18 cellular contexts compared by ENCODE assay signal in the genomic region with DNA sequence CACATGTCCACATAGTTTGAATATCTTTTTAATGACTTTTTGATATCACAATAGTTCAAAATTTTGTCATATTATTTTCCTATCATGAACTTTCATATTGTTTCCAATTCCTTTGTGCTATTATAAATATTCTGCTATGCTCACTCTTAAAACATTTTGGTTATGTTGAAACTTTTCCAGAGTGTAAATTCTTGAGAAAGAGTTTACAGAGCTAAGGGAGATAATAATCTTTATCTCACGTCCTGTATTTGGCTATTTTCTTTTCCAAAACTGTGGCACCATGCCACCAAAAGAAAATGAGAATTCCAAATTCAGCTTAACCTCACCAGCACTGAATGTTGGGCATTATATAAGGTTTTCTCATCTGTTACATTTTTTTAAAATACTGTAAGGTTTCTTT.
DNase-seq lines count a peak whose midpoint lies in the region; ATAC-seq and TF ChIP-seq lines count a peak whose summit lies in the region.
"Had no signal": no experiment of that assay in that cellular context is flagged by ENCODE, and none has a peak within 500 bp of the region (broad histone marks: within the 10 kb centered on the region; RNA-seq: fewer than 3 reads in every experiment).

No MANE protein-coding gene starts in this region.

- peaks cover 15% of the 10 kb centered on the region for H3K9me3 Mint-ChIP-seq in osteocyte (ENCODE audit: unreplicated experiment)

- peak overlapping the region; percentile 63 for H3K4me2 ChIP-seq in PC-3 (ENCODE audit: low read length)

- TF ChIP-seq CTCF in PC-3 (conservative IDR thresholded peaks at IDR 0.05; ENCODE audit: low read depth, low read length): no peak
- TF ChIP-seq CTCF in choroid plexus epithelial cell (conservative IDR thresholded peaks at IDR 0.05; ENCODE audit: low read depth, low read length): no peak
- no peak for TF ChIP-seq CTCF in osteocyte (IDR thresholded peaks at IDR 0.05)

- peaks cover 4% of the 10 kb centered on the region for H3K4me1 ChIP-seq in ACC112 (ENCODE audit: control insufficient read depth, insufficient read depth, low read length, unreplicated experiment)
- H3K4me1 ChIP-seq in PC-3 (ENCODE audit: insufficient read depth, low read length): peaks cover 52% of the 10 kb centered on the region

- H3K9me2 ChIP-seq in PC-3 (replicated peaks; ENCODE audit: low read length): no peaks in the 10 kb centered on the region

- BruUV-seq in PC-3 (replicated peaks; lab: Mats Ljungman, UMichigan): no TSS peak

- no peaks in the 10 kb centered on the region for H3K27me3 Mint-ChIP-seq in osteocyte (ENCODE audit: unreplicated experiment)
- H3K27me3 Mint-ChIP-seq: B cell; CD4-positive, alpha-beta T cell had no signal

- H3K79me2 ChIP-seq in ACC112 (ENCODE audit: control insufficient read depth, insufficient read depth, low read length, unreplicated experiment) (no peaks in the 10 kb centered on the region), PC-3 (ENCODE audit: low read length) (no peaks in the 10 kb centered on the region)

- H4K20me1 ChIP-seq in PC-3 (ENCODE audit: low read length): no peaks in the 10 kb centered on the region

- H2AFZ ChIP-seq in ACC112 (ENCODE audit: low read length, unreplicated experiment): no peak overlapping the region
- no peak overlapping the region for H2AFZ ChIP-seq in PC-3 (ENCODE audit: low read length)
- H2AFZ ChIP-seq: GM23248 had no signal

- peaks cover 21% of the 10 kb centered on the region for H3F3A ChIP-seq in PC-3 (ENCODE audit: low read length, unreplicated experiment)

- H3K9me3 ChIP-seq in PC-3 (ENCODE audit: low read length): no peaks in the 10 kb centered on the region

- H3K9ac ChIP-seq in PC-3 (ENCODE audit: low read length): 0 out of 2 replicates have a peak overlapping the region, but pooled peaks have one; percentile 36
- H3K9ac ChIP-seq: GM23248 had no signal

- H3K27ac ChIP-seq in ACC112 (ENCODE audit: low read depth, low read length) (peak overlapping the region; percentile 28; the same call in 1 of the 2 replicates), PC-3 (ENCODE audit: low read length) (peak overlapping the region; percentile 89)
- H3K27ac ChIP-seq: 22Rv1, GM23248 had no signal

- H3K36me3 Mint-ChIP-seq in osteocyte (ENCODE audit: unreplicated experiment): no peaks in the 10 kb centered on the region

- intact Hi-C loops in PC-3 (cut with micrococcal nuclease): loop anchor here (2.0 to 5.0 kb wide), 3 partner anchors 89 to 212 kb away; a partner anchor contains a TSS

- POLR2A ChIA-PET in PC-3 (lab: Charles Lee; ENCODE audit: unreplicated experiment): no interaction called here

- peak; percentile 1; the same call in 1 of the 2 replicates for ATAC-seq in PC-3
- ATAC-seq in HG03108 (IDR thresholded peaks at IDR 0.05; ENCODE audit: unreplicated experiment): no peak

- CTCF ChIA-PET in PC-3 (lab: Charles Lee): no interaction called here

- H3K4me3 Mint-ChIP-seq in osteocyte (ENCODE audit: unreplicated experiment): no peak overlapping the region
- H3K4me3 Mint-ChIP-seq: B cell; CD4-positive, alpha-beta T cell had no signal

- no peaks in the 10 kb centered on the region for H3K36me3 ChIP-seq in ACC112 (ENCODE audit: insufficient read depth, low read length)
- no peaks in the 10 kb centered on the region for H3K36me3 ChIP-seq in PC-3 (ENCODE audit: low read depth, low read length)

- DNase-seq in PC-3 (peak; percentile 72), choroid plexus epithelial cell (ENCODE audit: low read depth) (peak; percentile 11), osteocyte (ENCODE audit: extremely low spot score, unreplicated experiment) (no peak), H4 (ENCODE audit: low spot score) (no peak), DMS 273 treated with DMSO at 0.1 percent for 48 hours (lab: John Stamatoyannopoulos, UW) (no peak)
- DNase-seq: ACHN; C1 segment of cervical spinal cord; Calu3; CD4-positive, alpha-beta T cell; DMS79; GM23248; H7; IMR-90; KBM-7 had no signal

- H3K27ac Mint-ChIP-seq in osteocyte (ENCODE audit: unreplicated experiment): peak overlapping the region; percentile 78
- H3K27ac Mint-ChIP-seq: B cell; CD4-positive, alpha-beta T cell had no signal

- H3K4me3 ChIP-seq in ACC112 (ENCODE audit: low read depth, low read length) (no peak overlapping the region), PC-3 (ENCODE audit: low read length) (no peak overlapping the region), choroid plexus epithelial cell (ENCODE audit: low read depth, low read length) (no peak overlapping the region)
- H3K4me3 ChIP-seq: GM23248 had no signal

- H3K27me3 ChIP-seq in ACC112 (ENCODE audit: insufficient read depth, low read length) (no peaks in the 10 kb centered on the region), PC-3 (ENCODE audit: low read length) (no peaks in the 10 kb centered on the region)

- H3K4me1 Mint-ChIP-seq in osteocyte (ENCODE audit: unreplicated experiment): peaks cover 46% of the 10 kb centered on the region
- H3K4me1 Mint-ChIP-seq: B cell had no signal

Comparison
In these comparisons a context has a peak if more than half of its experiments do, and no peak if none do; other contexts are left out.
1. DNase-seq: peak in PC-3 (single experiment) and choroid plexus epithelial cell (single experiment); none in osteocyte (single experiment), H4 (single experiment) and DMS 273 treated with DMSO at 0.1 percent for 48 hours (single experiment).